2 cellular contexts compared by ENCODE assay signal in genomic region chr19:18423258-18424020, GRCh38.
TF ChIP-seq lines count a peak whose summit lies in the region.

No MANE protein-coding gene starts in this region.

TF ChIP-seq in GM12891, 5 proteins besides CTCF, POLR2A, EP300 and RAD21:
- no peak for TF ChIP-seq PAX5 (IDR thresholded peaks at IDR 0.05; ENCODE audit: insufficient read depth, low read length, severe bottlenecking)
- TF ChIP-seq POU2F2 (IDR thresholded peaks at IDR 0.05; ENCODE audit: low read depth, low read length), result no peak
- no peak for TF ChIP-seq POLR2AphosphoS5 (IDR thresholded peaks at IDR 0.05; ENCODE audit: low read depth, low read length)
- TF ChIP-seq TAF1 (IDR thresholded peaks at IDR 0.05; ENCODE audit: low read depth, low read length), result no peak
- TF ChIP-seq SPI1 (IDR thresholded peaks at IDR 0.05; ENCODE audit: low read depth, low read length), result no peak

TF ChIP-seq in K562, 482 proteins besides CTCF, POLR2A, EP300 and RAD21:
- TF ChIP-seq RB1 (IDR thresholded peaks at IDR 0.05; ENCODE audit: low read depth) (no peak), POLR2G (IDR thresholded peaks at IDR 0.05; ENCODE audit: low read depth, low read length) (0 out of 2 replicates have a peak, but pooled peaks have one; percentile 40), ZBTB33 (CRISPR knock-in tag; IDR thresholded peaks at IDR 0.05) (peak; percentile 14; the same call in 1 of the 2 replicates), NFE2 (IDR thresholded peaks at IDR 0.05; ENCODE audit: low read depth) (no peak)
